12 cellular contexts compared by ENCODE assay signal in the genomic region with DNA sequence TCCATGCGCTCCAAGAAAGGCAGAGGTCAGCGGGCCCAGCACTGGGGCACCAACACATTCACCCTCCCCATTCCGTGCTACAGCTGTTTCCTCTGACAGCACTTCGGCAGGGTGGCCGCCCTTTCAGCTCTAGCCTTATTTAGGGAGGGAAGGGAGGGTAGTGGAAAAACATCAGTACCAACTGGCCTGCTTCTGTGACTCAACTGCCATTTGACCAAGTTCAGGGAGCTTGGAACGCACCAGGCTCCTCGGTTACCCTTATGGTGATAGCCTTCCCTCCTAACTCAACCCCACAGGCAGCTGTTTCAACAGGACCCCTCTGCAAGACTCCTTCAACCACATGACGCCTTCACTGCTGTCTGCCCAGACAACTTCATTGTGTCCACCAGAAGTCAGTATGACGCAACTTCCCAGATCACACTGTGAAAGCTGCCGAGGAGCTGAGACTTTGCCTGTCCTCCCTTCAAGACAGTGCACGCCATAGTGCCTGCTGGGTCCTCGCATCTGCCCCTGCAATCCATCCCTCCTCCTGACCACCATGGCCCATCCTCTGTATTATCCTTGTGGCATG.
DNase-seq lines count a peak whose midpoint lies in the region; ATAC-seq and TF ChIP-seq lines count a peak whose summit lies in the region.
"Had no signal": no experiment of that assay in that cellular context is flagged by ENCODE, and none has a peak within 500 bp of the region (broad histone marks: within the 10 kb centered on the region; RNA-seq: fewer than 3 reads in every experiment).

No MANE protein-coding gene starts in this region.

- no peaks in the 10 kb centered on the region for H3K36me3 ChIP-seq in gastrocnemius medialis

- ATAC-seq in gastrocnemius medialis: no peak
- ATAC-seq: activated CD4-positive, alpha-beta T cell treated with anti-CD3 and anti-CD28 coated beads for 36 hours; stimulated activated naive B cell treated with anti-CD40 and anti-IgM and Interleukin-4, amounts not matched to agents 10 μg/mL and 1 μg/mL and 100 μg/mL, for 72 hours had no signal

- peaks cover 34% of the 10 kb centered on the region in 2 donors for H3K4me1 ChIP-seq in gastrocnemius medialis

- H3K9me3 ChIP-seq in gastrocnemius medialis: no peaks in the 10 kb centered on the region

- H3K4me3 ChIP-seq in cardiac fibroblast (replicated peaks in 1 of 2; ENCODE audit: low read depth in 2 of 2, low read length in 2 of 2) (no peak overlapping the region), gastrocnemius medialis (no peak overlapping the region)

- TF ChIP-seq POLR2A in gastrocnemius medialis (IDR thresholded peaks at IDR 0.05): no peak

- in situ Hi-C loops in gastrocnemius medialis (cut with MboI; ENCODE audit: low sequenced_read_pairs in 4 of 4): loop anchor here in 3 of 4 donors (10.0 to 25.0 kb wide), 4 partner anchors 117 to 630 kb away; a partner anchor contains a TSS

- intact Hi-C loops in gastrocnemius medialis (cut with DNase I; ENCODE audit: low total_unique reads): loop anchor here (2.0 kb wide), 1 partner anchor 23 kb away; no protein-coding TSS in a partner anchor

- H3K27me3 ChIP-seq in gastrocnemius medialis: no peaks in the 10 kb centered on the region

- TF ChIP-seq CTCF in cardiac fibroblast (IDR thresholded peaks at IDR 0.05; ENCODE audit: low read depth, low read length): no peak
- no peak for TF ChIP-seq CTCF in gastrocnemius medialis (IDR thresholded peaks at IDR 0.05 in 4 of 5, conservative IDR thresholded peaks at IDR 0.05 in 1 of 5)

- peak overlapping the region; percentile 29 to 81 (median 70) for H3K27ac ChIP-seq in gastrocnemius medialis

- DNase-seq in LHCN-M2 (ENCODE audit: low read depth) (peak; percentile 96), cardiac fibroblast (ENCODE audit: low read depth in 2 of 2) (peak; percentile 44 to 71), islet precursor cell (peak; percentile 44), gastrocnemius medialis (no peak), NCI-H748 treated with DMSO at 0.1 percent for 48 hours (lab: John Stamatoyannopoulos, UW) (no peak), NCI-H2107 treated with DMSO at 0.1 percent for 48 hours (lab: John Stamatoyannopoulos, UW; ENCODE audit: unreplicated experiment) (no peak), DMS153 (lab: John Stamatoyannopoulos, UW) (no peak), cortex of kidney (lab: John Stamatoyannopoulos, UW) (no peak)
- DNase-seq: activated CD4-positive, alpha-beta T cell treated with anti-CD3 and anti-CD28 coated beads for 36 hours; activated naive CD4-positive, alpha-beta T cell treated with Interleukin-2 at 50 U/mL for 16 hours; NCI-H146; stimulated activated naive B cell treated with anti-CD40 and anti-IgM and Interleukin-4, amounts not matched to agents 10 μg/mL and 1 μg/mL and 100 μg/mL, for 72 hours had no signal

Comparison
In these comparisons a context has a peak if more than half of its experiments do, and no peak if none do; other contexts are left out.
1. DNase-seq: peak in LHCN-M2 (single experiment), cardiac fibroblast (2 of 2) and islet precursor cell (single experiment); none in gastrocnemius medialis (0 of 2), NCI-H748 treated with DMSO at 0.1 percent for 48 hours (single experiment), NCI-H2107 treated with DMSO at 0.1 percent for 48 hours (single experiment), DMS153 (single experiment) and cortex of kidney (single experiment).